9 cellular contexts compared by ENCODE assay signal in the genomic region with DNA sequence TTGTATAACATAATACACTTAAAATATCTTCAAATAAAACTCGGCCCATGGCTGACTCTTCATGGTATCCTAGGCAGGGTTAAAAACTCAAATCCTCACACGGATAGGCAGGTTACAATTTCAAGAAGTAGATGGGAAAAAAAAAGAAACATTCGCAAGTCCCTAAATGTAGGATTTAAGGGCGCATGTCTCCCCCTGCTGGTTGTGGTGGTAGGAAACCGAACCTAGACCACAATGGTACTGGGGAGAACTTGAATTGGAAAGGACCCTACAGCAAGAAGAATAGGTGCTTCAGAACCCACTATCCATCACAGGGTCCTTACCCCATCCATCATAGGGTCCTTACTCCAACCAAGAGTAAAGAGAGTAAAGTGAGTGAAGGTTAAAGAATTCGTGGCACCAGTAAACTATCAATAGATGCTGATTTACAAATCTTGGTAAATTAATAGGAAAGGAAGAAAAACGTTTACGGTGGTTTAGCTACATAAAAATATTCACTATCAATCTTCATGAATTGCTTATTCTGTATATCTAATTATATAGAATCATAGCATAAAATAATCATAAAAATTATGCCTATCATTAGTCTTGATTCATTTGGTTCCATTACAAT. TPM values are rescaled to one million over a fixed set of nuclear protein-coding genes. Genes with fewer than 3 reads are reported as not detected.
DNase-seq lines count a peak whose midpoint lies in the region; ATAC-seq and TF ChIP-seq lines count a peak whose summit lies in the region.
"Had no signal": no experiment of that assay in that cellular context is flagged by ENCODE, and none has a peak within 500 bp of the region (broad histone marks: within the 10 kb centered on the region; RNA-seq: fewer than 3 reads in every experiment).

No MANE protein-coding gene starts in this region.

- H3K9me3 ChIP-seq in osteoblast (ENCODE audit: low read depth, low read length) (peaks cover 2% of the 10 kb centered on the region), tibial artery (peaks cover 0 to 10% (median 9%) of the 10 kb centered on the region in 3 donors)

- no peaks in the 10 kb centered on the region for H3K9me3 Mint-ChIP-seq in activated T-helper 17 cell treated with anti-CD3 and anti-CD28 coated beads, Interleukin-2, amount 50 U/mL, for 72 hours

- no peak overlapping the region for H3K4me2 ChIP-seq in osteoblast (ENCODE audit: insufficient read depth, low read length)

- H3K27ac Mint-ChIP-seq in activated T-helper 17 cell treated with anti-CD3 and anti-CD28 coated beads, Interleukin-2, amount 50 U/mL, for 72 hours: no peak overlapping the region
- H3K27ac Mint-ChIP-seq: activated naive CD8-positive, alpha-beta T cell had no signal

- H4K20me1 ChIP-seq in osteoblast (ENCODE audit: insufficient read depth, low read length): no peaks in the 10 kb centered on the region

- H3K4me1 ChIP-seq in foreskin keratinocyte: peaks cover 6% of the 10 kb centered on the region
- H3K4me1 ChIP-seq in osteoblast (ENCODE audit: insufficient read depth, low read length): peaks cover 17% of the 10 kb centered on the region
- H3K4me1 ChIP-seq in tibial artery: peaks cover 4 to 20% (median 17%) of the 10 kb centered on the region in 4 donors

- no peaks in the 10 kb centered on the region for H3K27me3 Mint-ChIP-seq in activated T-helper 17 cell treated with anti-CD3 and anti-CD28 coated beads, Interleukin-2, amount 50 U/mL, for 72 hours
- H3K27me3 Mint-ChIP-seq: activated naive CD8-positive, alpha-beta T cell had no signal

- peaks cover 23% of the 10 kb centered on the region for H3K4me1 Mint-ChIP-seq in activated T-helper 17 cell treated with anti-CD3 and anti-CD28 coated beads, Interleukin-2, amount 50 U/mL, for 72 hours

- H3K27me3 ChIP-seq in foreskin keratinocyte: no peaks in the 10 kb centered on the region
- no peaks in the 10 kb centered on the region for H3K27me3 ChIP-seq in osteoblast (ENCODE audit: insufficient read depth, low read length)
- H3K27me3 ChIP-seq in tibial artery: no peaks in the 10 kb centered on the region

- H3K27ac ChIP-seq in foreskin keratinocyte (no peak overlapping the region), osteoblast (ENCODE audit: low read depth, low read length) (no peak overlapping the region), tibial artery (no peak overlapping the region)

- peaks cover 18% of the 10 kb centered on the region for H3K79me2 ChIP-seq in osteoblast (ENCODE audit: insufficient read depth, low read length)

- no peak overlapping the region for H3K4me3 ChIP-seq in osteoblast (ENCODE audit: insufficient read depth, low read length)
- H3K4me3 ChIP-seq in tibial artery: no peak overlapping the region

- ATAC-seq in activated T-helper 17 cell treated with anti-CD3 and anti-CD28 coated beads, Interleukin-2, amount 50 U/mL, for 72 hours (replicated peaks): no peak
- ATAC-seq in foreskin keratinocyte (no peak), GM21737 (IDR thresholded peaks at IDR 0.05; ENCODE audit: unreplicated experiment) (no peak)

- H3K36me3 Mint-ChIP-seq in activated T-helper 17 cell treated with anti-CD3 and anti-CD28 coated beads, Interleukin-2, amount 50 U/mL, for 72 hours (ENCODE audit: low read depth): no peaks in the 10 kb centered on the region

- intact Hi-C loops in tibial artery (cut with DNase I; ENCODE audit: low total_unique reads): no loop called here

- peak overlapping the region; percentile 3 for H3K4me3 Mint-ChIP-seq in activated T-helper 17 cell treated with anti-CD3 and anti-CD28 coated beads, Interleukin-2, amount 50 U/mL, for 72 hours
- H3K4me3 Mint-ChIP-seq: activated naive CD8-positive, alpha-beta T cell had no signal

- peak; percentile 62 for DNase-seq in DMS153 (lab: John Stamatoyannopoulos, UW)
- peak; percentile 71 for DNase-seq in RPMI7951 (ENCODE audit: low read depth)
- peak in 1 of 2 donors; percentile 51 for DNase-seq in foreskin keratinocyte
- DNase-seq in osteoblast (ENCODE audit: insufficient read length, low spot score, missing footprints): peak; percentile 92
- DNase-seq in tibial artery: peak; percentile 77 to 82

- no peak overlapping the region for H2AFZ ChIP-seq in osteoblast (ENCODE audit: low read length)

- H3K36me3 ChIP-seq in osteoblast (ENCODE audit: insufficient read depth, low read length) (no peaks in the 10 kb centered on the region), tibial artery (no peaks in the 10 kb centered on the region)

- peak; percentile 82 for TF ChIP-seq CTCF in LNCAP (IDR thresholded peaks at IDR 0.05)
- TF ChIP-seq CTCF in foreskin keratinocyte (conservative IDR thresholded peaks at IDR 0.05): peak; percentile 88
- TF ChIP-seq CTCF in osteoblast (IDR thresholded peaks at IDR 0.05; ENCODE audit: extremely low read depth, low read depth, low read length): peak; percentile 87
- TF ChIP-seq CTCF in tibial artery (IDR thresholded peaks at IDR 0.05): peak; percentile 71 to 74

RNA-seq across cellular contexts. Expression of gene CIPC, which starts 3.3 kb away (rescaled TPM):
- 11.1 and 12.0 TPM in 2 replicates for total RNA-seq in RPMI7951 (2014; rRNA removed; shearing (Covaris generic))
- total RNA-seq in activated T-helper 17 cell treated with anti-CD3 and anti-CD28 coated beads, Interleukin-2, amount 50 U/mL, for 72 hours: 10 to 100 TPM in 1 of 2 donors, 1 to 10 TPM in 1; 8.5 to 11.8 TPM
- total RNA-seq in foreskin keratinocyte (10.0 and 10.1 TPM in 2 replicates), osteoblast (15.9 and 16.6 TPM in 2 replicates)
- polyA plus RNA-seq in foreskin keratinocyte: 2.3 and 3.0 TPM in 2 replicates

RNA-seq across cellular contexts. Expression of gene ZDHHC22, which starts 46.8 kb away (rescaled TPM):
- total RNA-seq in RPMI7951 (2014; rRNA removed; shearing (Covaris generic)): not detected in 2 replicates
- not detected for total RNA-seq in activated T-helper 17 cell treated with anti-CD3 and anti-CD28 coated beads, Interleukin-2, amount 50 U/mL, for 72 hours
- not detected in 2 replicates for total RNA-seq in foreskin keratinocyte
- not detected in 2 replicates for polyA plus RNA-seq in foreskin keratinocyte
- total RNA-seq in osteoblast: not detected in 2 replicates
